8 cellular contexts compared by ENCODE assay signal in genomic region chr7:25862254-25862992, GRCh38.
DNase-seq lines count a peak whose midpoint lies in the region; ATAC-seq, FAIRE-seq and TF ChIP-seq lines count a peak whose summit lies in the region.

No MANE protein-coding gene starts in this region.

- peak; percentile 92 to 93 for ATAC-seq in activated T-cell treated with anti-CD3 and anti-CD28 coated beads, Interleukin-2, amount 50 U/mL, for 4 hours
- peak; percentile 60 to 92 (median 90) for ATAC-seq in pancreas

- H3K27ac ChIP-seq in Peyer's patch (no peak overlapping the region), pancreas (no peak overlapping the region), uterus (peak overlapping the region in 1 of 2 donors; percentile 45)

- in situ Hi-C loops in G401 (cut with HindIII; ENCODE audit: low sequenced_read_pairs), result no loop called here

- DNase-seq in G401 (ENCODE audit: low spot score), result peak; percentile 85
- DNase-seq in H7, result peak; percentile 94
- DNase-seq in Kasumi-1 (lab: John Stamatoyannopoulos, UW), result peak; percentile 95 to 99
- peak; percentile 56 to 99 (median 96) for DNase-seq in Peyer's patch
- peak; percentile 54 for DNase-seq in activated T-cell treated with anti-CD3 and anti-CD28 coated beads, Interleukin-2, amount 50 U/mL, for 4 hours
- peak; percentile 99 for DNase-seq in fibroblast of pulmonary artery (ENCODE audit: low read depth)
- peak; percentile 51 to 91 (median 80) for DNase-seq in pancreas
- DNase-seq in uterus, result peak; percentile 89 to 99

- peak; percentile 97 for FAIRE-seq in pancreas (lab: Jason Lieb, UNC)

- H3K36me3 ChIP-seq in H7 (replicated peaks; ENCODE audit: control insufficient read depth, insufficient read depth, low read length), result no peaks in the 10 kb centered on the region
- no peaks in the 10 kb centered on the region for H3K36me3 ChIP-seq in Peyer's patch
- H3K36me3 ChIP-seq in pancreas, result no peaks in the 10 kb centered on the region
- no peaks in the 10 kb centered on the region for H3K36me3 ChIP-seq in uterus

- peaks cover 0 to 7% (median 0%) of the 10 kb centered on the region in 4 donors for H3K9me3 ChIP-seq in Peyer's patch
- no peaks in the 10 kb centered on the region for H3K9me3 ChIP-seq in pancreas
- no peaks in the 10 kb centered on the region for H3K9me3 ChIP-seq in uterus

- TF ChIP-seq CTCF in Peyer's patch (IDR thresholded peaks at IDR 0.05), result no peak
- TF ChIP-seq CTCF in fibroblast of pulmonary artery (IDR thresholded peaks at IDR 0.05; ENCODE audit: low read length, missing control alignments), result no peak
- TF ChIP-seq CTCF in pancreas (IDR thresholded peaks at IDR 0.05), result no peak
- TF ChIP-seq CTCF in uterus (IDR thresholded peaks at IDR 0.05), result no peak

- TF ChIP-seq POLR2A in Peyer's patch (IDR thresholded peaks at IDR 0.05) (no peak), uterus (IDR thresholded peaks at IDR 0.05) (no peak)

- peak overlapping the region; percentile 60 for H3K4me3 Mint-ChIP-seq in activated T-cell treated with anti-CD3 and anti-CD28 coated beads, Interleukin-2, amount 50 U/mL, for 4 hours

- 8 to 9% methylated on average over 45 of the region's 45 CpGs for WGBS in pancreas, 2 donors

- H3K9me3 Mint-ChIP-seq in activated T-cell treated with anti-CD3 and anti-CD28 coated beads, Interleukin-2, amount 50 U/mL, for 4 hours, result peaks cover 14% of the 10 kb centered on the region

- no peak overlapping the region for H3K4me3 ChIP-seq in H7 (ENCODE audit: insufficient read depth, low read depth, low read length)
- H3K4me3 ChIP-seq in Peyer's patch, result peak overlapping the region in 2 of 4 donors; percentile 4 to 34
- peak overlapping the region; percentile 24 for H3K4me3 ChIP-seq in fibroblast of pulmonary artery (replicated peaks; ENCODE audit: low read depth, low read length)
- H3K4me3 ChIP-seq in pancreas, result no peak overlapping the region
- H3K4me3 ChIP-seq in uterus, result no peak overlapping the region

- H3K27me3 ChIP-seq in H7 (ENCODE audit: control insufficient read depth, insufficient read depth, low read length) (peaks cover 77% of the 10 kb centered on the region), Peyer's patch (peaks cover 0 to 60% of the 10 kb centered on the region in 2 donors), pancreas (peaks cover 26 to 99% (median 87%) of the 10 kb centered on the region in 4 donors), uterus (peaks cover 39 to 46% of the 10 kb centered on the region in 2 donors)

- intact Hi-C loops in pancreas (cut with DNase I) (no loop called here), uterus (cut with DNase I; ENCODE audit: low total_unique reads) (no loop called here)

- H3K4me1 ChIP-seq in Peyer's patch (peaks cover 0 to 7% (median 3%) of the 10 kb centered on the region in 4 donors), pancreas (no peaks in the 10 kb centered on the region), uterus (no peaks in the 10 kb centered on the region)

- no peaks in the 10 kb centered on the region for H3K36me3 Mint-ChIP-seq in activated T-cell treated with anti-CD3 and anti-CD28 coated beads, Interleukin-2, amount 50 U/mL, for 4 hours (ENCODE audit: insufficient read depth)

- peaks cover 76% of the 10 kb centered on the region for H3K27me3 Mint-ChIP-seq in activated T-cell treated with anti-CD3 and anti-CD28 coated beads, Interleukin-2, amount 50 U/mL, for 4 hours (ENCODE audit: low read depth)

- peaks cover 16% of the 10 kb centered on the region for H3K4me1 Mint-ChIP-seq in activated T-cell treated with anti-CD3 and anti-CD28 coated beads, Interleukin-2, amount 50 U/mL, for 4 hours (ENCODE audit: low read depth)
